ENCODE assay signal across 15 cellular contexts in genomic region chr3:29313981-29314726, GRCh38.
"Had no signal": no experiment of that assay in that cellular context is flagged by ENCODE, and none has a peak within 500 bp of the region (broad histone marks: within the 10 kb centered on the region; RNA-seq: fewer than 3 reads in every experiment).

No MANE protein-coding gene starts in this region.

- H3K27me3 ChIP-seq: breast epithelium, hepatocyte, neutrophil, SJCRH30 had no signal

- H2AFZ ChIP-seq: hepatocyte had no signal

- DNase-seq: activated CD4-positive, alpha-beta T cell treated with anti-CD3 and anti-CD28 coated beads for 1 hour; activated CD4-positive, alpha-beta T cell treated with anti-CD3 and anti-CD28 coated beads, Interleukin-2, amount 50 U/mL, for 48 hours; activated CD8-positive, alpha-beta memory T cell treated with anti-CD3 and anti-CD28 coated beads, Interleukin-2, amount 10 ng/mL, durations not matched to agents 7 days and 5 days; activated effector memory CD4-positive, alpha-beta T cell treated with Interleukin-2 at 50 U/mL for 16 hours; activated T-cell treated with anti-CD3 and anti-CD28 coated beads, Interleukin-2, amount 50 U/mL, for 24 hours; midbrain; naive B cell; SJCRH30; stimulated activated CD4-positive, alpha-beta T cell treated with anti-CD3 and anti-CD28 coated beads, Interleukin-15, amount 100 ng/mL, for 24 hours; stimulated activated CD4-positive, alpha-beta T cell treated with anti-CD3 and anti-CD28 coated beads, Interleukin-4, amount 100 ng/mL, for 24 hours; T-helper 9 cell had no signal

- H3K9me3 ChIP-seq: breast epithelium, neutrophil, SJCRH30 had no signal

- H3K36me3 ChIP-seq: breast epithelium, neutrophil, SJCRH30 had no signal

- H3K27ac ChIP-seq: neutrophil, SJCRH30 had no signal

- H3K4me1 ChIP-seq: SJCRH30 had no signal

- H3K4me3 ChIP-seq: breast epithelium, hepatocyte, SJCRH30 had no signal

- ATAC-seq: activated CD8-positive, alpha-beta memory T cell treated with anti-CD3 and anti-CD28 coated beads, Interleukin-2, amount 10 ng/mL, durations not matched to agents 7 days and 5 days; activated naive CD4-positive, alpha-beta T cell treated with anti-CD3 and anti-CD28 coated beads, Interleukin-2, amount 50 U/mL, for 72 hours had no signal
